Comparison of ENCODE assay signal across 24 cellular contexts in genomic region chr20:60761056-60761455, GRCh38.
"Had no signal": no experiment of that assay in that cellular context is flagged by ENCODE, and none has a peak within 500 bp of the region (broad histone marks: within the 10 kb centered on the region; RNA-seq: fewer than 3 reads in every experiment).

No MANE protein-coding gene starts in this region.

- H3K27me3 ChIP-seq: esophagus muscularis mucosa, foreskin keratinocyte, left lung, ovary, sigmoid colon, thyroid gland, vagina had no signal

- H3K9me3 ChIP-seq: esophagus muscularis mucosa, left lung, ovary, psoas muscle, sigmoid colon, stomach, thyroid gland, vagina had no signal

- H3K36me3 ChIP-seq: esophagus muscularis mucosa, left lung, ovary, sigmoid colon, stomach, thyroid gland, vagina had no signal

- DNase-seq: dermis blood vessel endothelial cell; effector memory CD4-positive, alpha-beta T cell; foreskin keratinocyte; glutamatergic neuron; left cardiac atrium; left lung; naive thymus-derived CD8-positive, alpha-beta T cell; nephron progenitor cell; occipital lobe; ovary; posterior cingulate gyrus; psoas muscle; sigmoid colon; stimulated activated CD4-positive, alpha-beta T cell treated with anti-CD3 and anti-CD28 coated beads, Interleukin-2, amount 100 ng/mL, for 24 hours; stimulated activated CD4-positive, alpha-beta T cell treated with anti-CD3 and anti-CD28 coated beads, Interleukin-4, amount 100 ng/mL, for 24 hours; stimulated activated naive CD4-positive, alpha-beta T cell treated with Interleukin-2 at 50 U/mL for 16 hours; stomach; thyroid gland; trophoblast cell had no signal

- ATAC-seq: foreskin keratinocyte; left cardiac atrium; left lung; naive thymus-derived CD8-positive, alpha-beta T cell; psoas muscle; right cardiac atrium; stimulated activated effector memory CD8-positive, alpha-beta T cell treated with anti-CD3 and anti-CD28 coated beads, Interleukin-12 subunit alpha, Interleukin-12 subunit beta, amount 100 ng/mL, for 72 hours had no signal

- H3K4me1 ChIP-seq: esophagus muscularis mucosa, foreskin keratinocyte, left lung, psoas muscle, sigmoid colon, stomach, vagina had no signal

- H3K4me3 ChIP-seq: coronary artery, esophagus muscularis mucosa, left lung, ovary, psoas muscle, sigmoid colon, stomach, thyroid gland, vagina had no signal

- H3K27ac ChIP-seq: coronary artery, esophagus muscularis mucosa, foreskin keratinocyte, left lung, ovary, psoas muscle, sigmoid colon, stomach, thyroid gland, vagina had no signal
